Comparison of ENCODE assay signal across 27 cellular contexts in the genomic region with DNA sequence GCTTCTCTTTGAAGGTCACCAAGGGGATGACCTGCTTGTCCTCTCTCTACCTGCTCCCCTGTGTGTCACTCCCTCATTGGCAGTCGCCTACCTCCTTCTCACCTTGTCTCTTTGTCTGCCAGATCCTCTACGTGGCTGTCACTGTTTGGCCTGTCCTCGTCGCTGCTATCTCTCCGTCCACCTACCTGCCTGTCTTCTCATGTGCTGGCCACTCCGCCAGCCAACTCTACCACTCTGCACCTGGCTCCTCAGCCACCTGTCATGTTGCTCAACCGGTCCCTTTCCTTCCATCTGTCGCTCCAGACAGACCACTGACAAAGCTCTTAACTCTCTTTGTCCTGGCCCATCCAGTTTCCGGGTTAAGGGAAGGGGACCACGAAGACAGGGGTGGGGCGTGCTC. TPM values are rescaled to one million over a fixed set of nuclear protein-coding genes. Genes with fewer than 3 reads are reported as not detected.
DNase-seq lines count a peak whose midpoint lies in the region; ATAC-seq and TF ChIP-seq lines count a peak whose summit lies in the region.
"Had no signal": no experiment of that assay in that cellular context is flagged by ENCODE, and none has a peak within 500 bp of the region (broad histone marks: within the 10 kb centered on the region; RNA-seq: fewer than 3 reads in every experiment).

Gene KLK12 (minus strand): TSS at position 299 of the 400 bp plus-strand sequence. CDS start 381 bp downstream, outside the sequence.

- intact Hi-C loops in CD14-positive monocyte (cut with micrococcal nuclease) (no loop called here), esophagus squamous epithelium (cut with DNase I) (no loop called here)

- H3K4me1 Mint-ChIP-seq in CD14-positive monocyte = no peaks in the 10 kb centered on the region
- H3K4me1 Mint-ChIP-seq: nephron progenitor cell, T-cell had no signal

- peaks cover 0 to 4% (median 0%) of the 10 kb centered on the region in 7 donors for H3K9me3 Mint-ChIP-seq in CD14-positive monocyte
- H3K9me3 Mint-ChIP-seq: activated T-cell treated with anti-CD3 and anti-CD28 coated beads, Interleukin-2, amount 50 U/mL, for 4 hours; effector memory CD8-positive, alpha-beta T cell; nephron progenitor cell; T-cell had no signal

- H3K27me3 ChIP-seq in esophagus squamous epithelium = peaks cover 0 to 16% (median 0%) of the 10 kb centered on the region in 4 donors
- H3K27me3 ChIP-seq: BLaER1 treated with 17β-estradiol and CSF1 and Interleukin-3, amounts not matched to agents 10 nM and 100 nM; colonic mucosa had no signal

- TF ChIP-seq POLR2A in esophagus squamous epithelium (IDR thresholded peaks at IDR 0.05) = no peak

- DNase-seq in CD14-positive monocyte (ENCODE audit: low spot score) (peak; percentile 14), DMS53 (lab: John Stamatoyannopoulos, UW) (peak; percentile 98), NCI-H510A treated with DMSO at 0.1 percent for 48 hours (lab: John Stamatoyannopoulos, UW) (peak; percentile 94), esophagus squamous epithelium (lab: John Stamatoyannopoulos, UW) (no peak), inferior parietal cortex (ENCODE audit: extremely low spot score) (no peak)
- DNase-seq in activated effector memory CD4-positive, alpha-beta T cell treated with anti-CD3 and anti-CD28 coated beads, Interleukin-2, amount 50 U/mL, for 16 hours = no peak
- no peak for DNase-seq in activated CD8-positive, alpha-beta memory T cell treated with anti-CD3 and anti-CD28 coated beads, Interleukin-2, amount 50 U/mL, for 4 hours
- DNase-seq: activated naive CD4-positive, alpha-beta T cell treated with Interleukin-2 at 50 U/mL for 16 hours; activated T-cell treated with anti-CD3 and anti-CD28 coated beads, Interleukin-2, amount 50 U/mL, for 4 hours; amygdala; colonic mucosa; effector memory CD8-positive, alpha-beta T cell; GDM1; HCEC 1CT; left ventricle myocardium inferior; midbrain; NCI-H1694 treated with DMSO at 0.1 percent for 48 hours; NCI-H524; nephron progenitor cell; Right ventricle myocardium superior; T-cell had no signal

- peaks cover 0 to 26% (median 0%) of the 10 kb centered on the region in 3 donors for H3K4me1 ChIP-seq in esophagus squamous epithelium
- H3K4me1 ChIP-seq: BLaER1 treated with 17β-estradiol and CSF1 and Interleukin-3, amounts not matched to agents 10 nM and 100 nM; colonic mucosa; left ventricle myocardium inferior had no signal

- WGBS in esophagus squamous epithelium, 2 donors = 45 to 51% methylated on average over 10 to 11 of the region's 11 CpGs

- no peak within 1 kb of the TSS for H3K4me3 Mint-ChIP-seq in CD14-positive monocyte
- H3K4me3 Mint-ChIP-seq: activated T-cell treated with anti-CD3 and anti-CD28 coated beads, Interleukin-2, amount 50 U/mL, for 4 hours; effector memory CD8-positive, alpha-beta T cell; nephron progenitor cell; T-cell had no signal

- H3K4me3 ChIP-seq in esophagus squamous epithelium = peak within 1 kb of the TSS in 3 of 4 donors; percentile 3 to 33 (median 28)
- H3K4me3 ChIP-seq: BLaER1 treated with 17β-estradiol and CSF1 and Interleukin-3, amounts not matched to agents 10 nM and 100 nM; colonic mucosa; left ventricle myocardium inferior had no signal

- H3K36me3 Mint-ChIP-seq in CD14-positive monocyte = no peaks in the 10 kb centered on the region
- H3K36me3 Mint-ChIP-seq: T-cell had no signal

- peaks cover 10 to 20% (median 11%) of the 10 kb centered on the region in 3 donors for H3K27me3 Mint-ChIP-seq in CD14-positive monocyte (ENCODE audit: low read depth in 3 of 3)

- TF ChIP-seq CTCF in CD14-positive monocyte (IDR thresholded peaks at IDR 0.05) (no peak), esophagus squamous epithelium (IDR thresholded peaks at IDR 0.05) (no peak)

- no peak within 1 kb of the TSS for H3K27ac Mint-ChIP-seq in CD14-positive monocyte
- H3K27ac Mint-ChIP-seq: effector memory CD8-positive, alpha-beta T cell; nephron progenitor cell; T-cell had no signal

- H3K36me3 ChIP-seq in esophagus squamous epithelium = no peaks in the 10 kb centered on the region
- H3K36me3 ChIP-seq: BLaER1 treated with 17β-estradiol and CSF1 and Interleukin-3, amounts not matched to agents 10 nM and 100 nM; colonic mucosa; left ventricle myocardium inferior had no signal

- no peak for ATAC-seq in GM18858 (IDR thresholded peaks at IDR 0.05; ENCODE audit: unreplicated experiment)
- ATAC-seq: activated T-cell treated with anti-CD3 and anti-CD28 coated beads, Interleukin-2, amount 50 U/mL, for 4 hours; effector memory CD8-positive, alpha-beta T cell; T-cell had no signal

- peak within 1 kb of the TSS in 3 of 4 donors; percentile 43 to 79 (median 72) for H3K27ac ChIP-seq in esophagus squamous epithelium
- H3K27ac ChIP-seq: BLaER1 treated with 17β-estradiol and CSF1 and Interleukin-3, amounts not matched to agents 10 nM and 100 nM; colonic mucosa; left ventricle myocardium inferior had no signal

- no peaks in the 10 kb centered on the region for H3K9me3 ChIP-seq in esophagus squamous epithelium
- H3K9me3 ChIP-seq: BLaER1 treated with 17β-estradiol and CSF1 and Interleukin-3, amounts not matched to agents 10 nM and 100 nM; colonic mucosa; left ventricle myocardium inferior had no signal

RNA-seq across cellular contexts. Expression of gene KLK12, which starts in this region (rescaled TPM):
- not detected for polyA plus RNA-seq in CD14-positive monocyte
- total RNA-seq in esophagus squamous epithelium = 100 to 1,000 TPM in 2 of 4 donors, 10 to 100 TPM in 2; 16.2 to 231 (median 115) TPM
- total RNA-seq: activated T-cell treated with anti-CD3 and anti-CD28 coated beads, Interleukin-2, amount 50 U/mL, for 4 hours; bronchial epithelial cell; left ventricle myocardium inferior; MCF 10A; OCI-LY7; Right ventricle myocardium superior; T-cell; ureter had no signal

Comparison
In these comparisons a context has a peak if more than half of its experiments do, and no peak if none do; other contexts are left out.
1. Peak in DNase-seq in CD14-positive monocyte; RNA of the gene not detected or under 1 TPM.
2. DNase-seq: peak in DMS53 (single experiment) and NCI-H510A treated with DMSO at 0.1 percent for 48 hours (single experiment); none in esophagus squamous epithelium (single experiment), activated effector memory CD4-positive, alpha-beta T cell treated with anti-CD3 and anti-CD28 coated beads, Interleukin-2, amount 50 U/mL, for 16 hours (single experiment), activated CD8-positive, alpha-beta memory T cell treated with anti-CD3 and anti-CD28 coated beads, Interleukin-2, amount 50 U/mL, for 4 hours (single experiment) and inferior parietal cortex (single experiment).